ENCODE assay signal across 19 cellular contexts in the genomic region with DNA sequence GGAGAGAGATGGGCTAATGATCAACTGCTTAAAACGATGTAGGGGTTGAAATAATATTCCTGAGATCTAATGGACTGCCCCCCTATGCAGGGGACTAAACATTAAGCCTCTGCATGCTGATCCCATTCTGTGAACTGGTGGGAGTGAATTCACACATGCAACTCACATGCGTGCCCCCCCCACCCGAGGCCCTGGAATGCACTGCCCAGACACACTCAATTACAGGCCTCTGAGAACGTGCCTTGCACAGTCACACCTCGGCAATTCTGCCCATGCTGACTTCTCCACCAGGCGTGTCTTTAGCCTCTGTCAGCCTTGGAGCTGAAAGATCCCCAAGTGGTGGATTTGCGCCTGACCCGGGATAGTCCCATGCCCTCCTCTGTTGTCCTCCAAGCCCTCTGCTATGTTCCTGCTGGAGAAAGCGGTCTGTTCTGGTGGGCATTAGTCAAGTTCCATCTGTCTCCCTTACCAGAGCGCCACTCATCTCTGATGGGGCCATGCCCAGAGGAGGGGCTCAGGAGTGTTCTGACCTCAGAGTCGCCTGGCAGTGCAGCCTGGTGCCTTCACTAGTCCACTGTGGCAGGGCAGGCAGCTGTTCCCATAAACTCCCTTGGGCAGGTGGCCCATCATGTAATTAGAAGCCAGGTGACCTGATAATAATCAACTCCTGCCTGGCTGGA.
A peak's percentile ranks its signal among the peaks of the same experiment; 100 is the strongest.
DNase-seq lines count a peak whose midpoint lies in the region; ATAC-seq, FAIRE-seq and TF ChIP-seq lines count a peak whose summit lies in the region.
"Had no signal": no experiment of that assay in that cellular context is flagged by ENCODE, and none has a peak within 500 bp of the region (broad histone marks: within the 10 kb centered on the region; RNA-seq: fewer than 3 reads in every experiment).

No MANE protein-coding gene starts in this region.

- no peak for TF ChIP-seq CTCF in HepG2 (CRISPR knock-in tag; IDR thresholded peaks at IDR 0.05)

- DNase-seq in DMS79 treated with DMSO at 0.1 percent for 48 hours (lab: John Stamatoyannopoulos, UW) (peak; percentile 58), NCI-H1417 (lab: John Stamatoyannopoulos, UW) (peak; percentile 65 to 96 (median 83)), NCI-H524 (lab: John Stamatoyannopoulos, UW) (peak; percentile 91 to 92), HepG2 (ENCODE audit: low spot score) (no peak)
- DNase-seq in stimulated activated CD4-positive, alpha-beta T cell treated with anti-CD3 and anti-CD28 coated beads, Interleukin-15, amount 100 ng/mL, for 24 hours = no peak
- DNase-seq: activated CD4-positive, alpha-beta T cell treated with anti-CD3 and anti-CD28 coated beads, Interleukin-2, amount 10 ng/mL, durations not matched to agents 24 days and 14 days; activated naive CD8-positive, alpha-beta T cell treated with anti-CD3 and anti-CD28 coated beads for 36 hours; effector CD8-positive, alpha-beta T cell; kidney; Right ventricle myocardium superior; stimulated activated CD4-positive, alpha-beta T cell treated with anti-CD3 and anti-CD28 coated beads, Interleukin-4, amount 100 ng/mL, for 24 hours; T-cell; upper lobe of left lung had no signal

- no peak overlapping the region for H3K4me2 ChIP-seq in HepG2 (ENCODE audit: low read depth, low read length)

- H3K4me3 ChIP-seq in HepG2 (replicated peaks in 1 of 3; ENCODE audit: insufficient read depth in 1 of 3, low read depth in 2 of 3, low read length in 3 of 3) = no peak overlapping the region
- H3K4me3 ChIP-seq: lung, upper lobe of left lung had no signal

- H3K79me2 ChIP-seq in HepG2 (ENCODE audit: insufficient read depth, low read length) = no peaks in the 10 kb centered on the region

- no peak for TF ChIP-seq POLR2A in HepG2 (IDR thresholded peaks at IDR 0.05; ENCODE audit: insufficient read depth in 1 of 2, low read depth in 2 of 2, low read length in 2 of 2)
- no peak for TF ChIP-seq POLR2A in GM18505 (IDR thresholded peaks at IDR 0.05; ENCODE audit: borderline replicate concordance, extremely low read depth, insufficient read depth, insufficient read length)

- ATAC-seq in HepG2 (peak; percentile 32), GM18505 (IDR thresholded peaks at IDR 0.05; ENCODE audit: unreplicated experiment) (no peak), HG03571 (IDR thresholded peaks at IDR 0.05; ENCODE audit: unreplicated experiment) (no peak)
- ATAC-seq: activated T-helper 17 cell treated with anti-CD3 and anti-CD28 coated beads, Interleukin-2, amount 50 U/mL, for 72 hours; esophagus mucosa; T-cell had no signal

- H3K27me3 ChIP-seq in HepG2 (ENCODE audit: control insufficient read depth in 1 of 2, insufficient read depth in 2 of 2, low read length in 2 of 2) = no peaks in the 10 kb centered on the region
- H3K27me3 ChIP-seq: upper lobe of left lung had no signal

- no peak overlapping the region for H3K27ac ChIP-seq in HepG2 (ENCODE audit: extremely low read length, insufficient read depth, low read length)
- H3K27ac ChIP-seq: upper lobe of left lung had no signal

- TF ChIP-seq EP300 in HepG2 (IDR thresholded peaks at IDR 0.05; ENCODE audit: low read depth in 2 of 2, low read length in 2 of 2) (no peak), HepG2 (CRISPR knock-in tag; IDR thresholded peaks at IDR 0.05; ENCODE audit: borderline replicate concordance) (no peak)

- H3K9me3 ChIP-seq in HepG2 (ENCODE audit: low read length) = no peaks in the 10 kb centered on the region
- H3K9me3 ChIP-seq: upper lobe of left lung had no signal

- POLR2A ChIA-PET in HepG2 (lab: Yijun Ruan, JAX) = no interaction called here

- no peaks in the 10 kb centered on the region for H3K4me1 ChIP-seq in HepG2 (ENCODE audit: insufficient read depth, low read length)
- H3K4me1 ChIP-seq: upper lobe of left lung had no signal

- intact Hi-C loops in HepG2 (cut with micrococcal nuclease; ENCODE audit: unreplicated experiment) = no loop called here

- no peak for FAIRE-seq in HepG2 (lab: Jason Lieb, UNC)
- FAIRE-seq: frontal cortex, kidney had no signal

- H3K9ac ChIP-seq in HepG2 (ENCODE audit: insufficient read depth, low read depth, low read length) = no peak overlapping the region

- TF ChIP-seq RAD21 in HepG2 (CRISPR knock-in tag; IDR thresholded peaks at IDR 0.05) = no peak

- CTCF ChIA-PET in HepG2 (lab: Yijun Ruan, JAX; ENCODE audit: low intra/inter-chr PET ratio, low total read pairs) = no interaction called here

- peaks cover 21 to 50% of the 10 kb centered on the region in 2 experiments for H3K36me3 ChIP-seq in HepG2 (replicated peaks in 1 of 2; ENCODE audit: control insufficient read depth in 1 of 2, insufficient read depth in 2 of 2, low read length in 2 of 2)
- H3K36me3 ChIP-seq: upper lobe of left lung had no signal

- no peak overlapping the region for H2AFZ ChIP-seq in HepG2 (ENCODE audit: low read length)

- 100% methylated on average over 4 of the region's 11 CpGs for WGBS in HepG2 (ENCODE audit: low lambda C conversion rate)

- BruUV-seq in HepG2 (replicated peaks; lab: Mats Ljungman, UMichigan) = no TSS peak

- in situ Hi-C loops in HepG2 (cut with HindIII; ENCODE audit: extremely low pct_ligation_motif_present, low pct_unique_long_range_greater_than_20kb) = no loop called here

- peaks cover 3% of the 10 kb centered on the region; the same call in 1 of the 2 replicates for H4K20me1 ChIP-seq in HepG2 (ENCODE audit: insufficient read depth, low read length)

TF ChIP-seq in HepG2, 621 proteins besides CTCF, POLR2A, EP300 and RAD21:
- TF ChIP-seq SNRNP70 (IDR thresholded peaks at IDR 0.05; ENCODE audit: low read depth, low read length) = no peak
- TF ChIP-seq KDM4B (CRISPR knock-in tag; IDR thresholded peaks at IDR 0.05) = no peak
- TF ChIP-seq, protein P1, sequence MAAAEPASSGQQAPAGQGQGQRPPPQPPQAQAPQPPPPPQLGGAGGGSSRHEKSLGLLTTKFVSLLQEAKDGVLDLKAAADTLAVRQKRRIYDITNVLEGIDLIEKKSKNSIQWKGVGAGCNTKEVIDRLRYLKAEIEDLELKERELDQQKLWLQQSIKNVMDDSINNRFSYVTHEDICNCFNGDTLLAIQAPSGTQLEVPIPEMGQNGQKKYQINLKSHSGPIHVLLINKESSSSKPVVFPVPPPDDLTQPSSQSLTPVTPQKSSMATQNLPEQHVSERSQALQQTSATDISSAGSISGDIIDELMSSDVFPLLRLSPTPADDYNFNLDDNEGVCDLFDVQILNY (CRISPR knock-in tag; conservative IDR thresholded peaks at IDR 0.05) = no peak
- no peak for TF ChIP-seq KDM3A (CRISPR knock-in tag; IDR thresholded peaks at IDR 0.05; ENCODE audit: low read depth)
- TF ChIP-seq, protein P2, sequence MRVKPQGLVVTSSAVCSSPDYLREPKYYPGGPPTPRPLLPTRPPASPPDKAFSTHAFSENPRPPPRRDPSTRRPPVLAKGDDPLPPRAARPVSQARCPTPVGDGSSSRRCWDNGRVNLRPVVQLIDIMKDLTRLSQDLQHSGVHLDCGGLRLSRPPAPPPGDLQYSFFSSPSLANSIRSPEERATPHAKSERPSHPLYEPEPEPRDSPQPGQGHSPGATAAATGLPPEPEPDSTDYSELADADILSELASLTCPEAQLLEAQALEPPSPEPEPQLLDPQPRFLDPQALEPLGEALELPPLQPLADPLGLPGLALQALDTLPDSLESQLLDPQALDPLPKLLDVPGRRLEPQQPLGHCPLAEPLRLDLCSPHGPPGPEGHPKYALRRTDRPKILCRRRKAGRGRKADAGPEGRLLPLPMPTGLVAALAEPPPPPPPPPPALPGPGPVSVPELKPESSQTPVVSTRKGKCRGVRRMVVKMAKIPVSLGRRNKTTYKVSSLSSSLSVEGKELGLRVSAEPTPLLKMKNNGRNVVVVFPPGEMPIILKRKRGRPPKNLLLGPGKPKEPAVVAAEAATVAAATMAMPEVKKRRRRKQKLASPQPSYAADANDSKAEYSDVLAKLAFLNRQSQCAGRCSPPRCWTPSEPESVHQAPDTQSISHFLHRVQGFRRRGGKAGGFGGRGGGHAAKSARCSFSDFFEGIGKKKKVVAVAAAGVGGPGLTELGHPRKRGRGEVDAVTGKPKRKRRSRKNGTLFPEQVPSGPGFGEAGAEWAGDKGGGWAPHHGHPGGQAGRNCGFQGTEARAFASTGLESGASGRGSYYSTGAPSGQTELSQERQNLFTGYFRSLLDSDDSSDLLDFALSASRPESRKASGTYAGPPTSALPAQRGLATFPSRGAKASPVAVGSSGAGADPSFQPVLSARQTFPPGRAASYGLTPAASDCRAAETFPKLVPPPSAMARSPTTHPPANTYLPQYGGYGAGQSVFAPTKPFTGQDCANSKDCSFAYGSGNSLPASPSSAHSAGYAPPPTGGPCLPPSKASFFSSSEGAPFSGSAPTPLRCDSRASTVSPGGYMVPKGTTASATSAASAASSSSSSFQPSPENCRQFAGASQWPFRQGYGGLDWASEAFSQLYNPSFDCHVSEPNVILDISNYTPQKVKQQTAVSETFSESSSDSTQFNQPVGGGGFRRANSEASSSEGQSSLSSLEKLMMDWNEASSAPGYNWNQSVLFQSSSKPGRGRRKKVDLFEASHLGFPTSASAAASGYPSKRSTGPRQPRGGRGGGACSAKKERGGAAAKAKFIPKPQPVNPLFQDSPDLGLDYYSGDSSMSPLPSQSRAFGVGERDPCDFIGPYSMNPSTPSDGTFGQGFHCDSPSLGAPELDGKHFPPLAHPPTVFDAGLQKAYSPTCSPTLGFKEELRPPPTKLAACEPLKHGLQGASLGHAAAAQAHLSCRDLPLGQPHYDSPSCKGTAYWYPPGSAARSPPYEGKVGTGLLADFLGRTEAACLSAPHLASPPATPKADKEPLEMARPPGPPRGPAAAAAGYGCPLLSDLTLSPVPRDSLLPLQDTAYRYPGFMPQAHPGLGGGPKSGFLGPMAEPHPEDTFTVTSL (CRISPR knock-in tag; IDR thresholded peaks at IDR 0.05; ENCODE audit: borderline replicate concordance) = no peak
- TF ChIP-seq ATF7-NPFF (CRISPR knock-in tag; IDR thresholded peaks at IDR 0.05; ENCODE audit: low read depth) = no peak
TF ChIP-seq in HepG2: peak in this region for 0.

Comparison
In these comparisons a context has a peak if more than half of its experiments do, and no peak if none do; other contexts are left out.
1. DNase-seq: peak in DMS79 treated with DMSO at 0.1 percent for 48 hours (single experiment), NCI-H1417 (3 of 3) and NCI-H524 (2 of 2); none in HepG2 (single experiment) and stimulated activated CD4-positive, alpha-beta T cell treated with anti-CD3 and anti-CD28 coated beads, Interleukin-15, amount 100 ng/mL, for 24 hours (single experiment).